ENCODE assay signal across 16 cellular contexts in genomic region chr14:60253649-60254048, GRCh38.
"Had no signal": no experiment of that assay in that cellular context is flagged by ENCODE, and none has a peak within 500 bp of the region (broad histone marks: within the 10 kb centered on the region; RNA-seq: fewer than 3 reads in every experiment).

No MANE protein-coding gene starts in this region.

- H3K27me3 Mint-ChIP-seq: activated CD4-positive, alpha-beta T cell treated with anti-CD3 and anti-CD28 coated beads, Interleukin-2, amount 10 ng/mL, durations not matched to agents 7 days and 5 days; memory B cell; stimulated activated naive B cell treated with anti-CD40 and anti-IgM and Interleukin-4, amounts not matched to agents 10 μg/mL and 1 μg/mL and 100 μg/mL, for 72 hours had no signal

- ATAC-seq: activated CD4-positive, CD25-positive, alpha-beta regulatory T cell treated with anti-CD3 and anti-CD28 coated beads, Interleukin-2, amount 50 U/mL, for 24 hours; activated CD8-positive, alpha-beta T cell treated with anti-CD3 and anti-CD28 coated beads, Interleukin-2, amount 10 ng/mL, durations not matched to agents 7 days and 5 days; activated T-cell treated with anti-CD3 and anti-CD28 coated beads, Interleukin-2, amount 50 U/mL, for 4 hours; esophagus mucosa; heart right ventricle; sciatic nerve; stimulated activated naive B cell treated with anti-CD40 and anti-IgM and Interleukin-4, amounts not matched to agents 10 μg/mL and 1 μg/mL and 100 μg/mL, for 72 hours had no signal

- H3K4me3 Mint-ChIP-seq: activated CD4-positive, alpha-beta T cell treated with anti-CD3 and anti-CD28 coated beads, Interleukin-2, amount 10 ng/mL, durations not matched to agents 7 days and 5 days; activated CD8-positive, alpha-beta T cell treated with anti-CD3 and anti-CD28 coated beads, Interleukin-2, amount 10 ng/mL, durations not matched to agents 7 days and 5 days; activated naive CD4-positive, alpha-beta T cell treated with anti-CD3 and anti-CD28 coated beads, Interleukin-2, amount 10 ng/mL, durations not matched to agents 7 days and 5 days; activated T-cell treated with anti-CD3 and anti-CD28 coated beads, Interleukin-2, amount 50 U/mL, for 4 hours; memory B cell; stimulated activated naive B cell treated with anti-CD40 and anti-IgM and Interleukin-4, amounts not matched to agents 10 μg/mL and 1 μg/mL and 100 μg/mL, for 72 hours had no signal

- H3K27ac ChIP-seq: ascending aorta, thyroid gland had no signal

- DNase-seq: activated CD4-positive, alpha-beta T cell treated with anti-CD3 and anti-CD28 coated beads, Interleukin-2, amount 10 ng/mL, durations not matched to agents 7 days and 5 days; activated CD8-positive, alpha-beta T cell treated with anti-CD3 and anti-CD28 coated beads, Interleukin-2, amount 10 ng/mL, durations not matched to agents 7 days and 5 days; activated effector memory CD4-positive, alpha-beta T cell treated with Interleukin-2 at 50 U/mL for 16 hours; activated naive CD4-positive, alpha-beta T cell treated with anti-CD3 and anti-CD28 coated beads, Interleukin-2, amount 10 ng/mL, durations not matched to agents 7 days and 5 days; activated T-cell treated with anti-CD3 and anti-CD28 coated beads, Interleukin-2, amount 50 U/mL, for 4 hours; cortex of kidney; heart right ventricle; immature natural killer cell; stimulated activated naive B cell treated with anti-CD40 and anti-IgM and Interleukin-4, amounts not matched to agents 10 μg/mL and 1 μg/mL and 100 μg/mL, for 72 hours; T-helper 9 cell; thyroid gland had no signal

- H3K9me3 Mint-ChIP-seq: activated naive CD4-positive, alpha-beta T cell treated with anti-CD3 and anti-CD28 coated beads, Interleukin-2, amount 10 ng/mL, durations not matched to agents 7 days and 5 days; activated T-cell treated with anti-CD3 and anti-CD28 coated beads, Interleukin-2, amount 50 U/mL, for 4 hours; immature natural killer cell; memory B cell; stimulated activated naive B cell treated with anti-CD40 and anti-IgM and Interleukin-4, amounts not matched to agents 10 μg/mL and 1 μg/mL and 100 μg/mL, for 72 hours had no signal

- H3K36me3 Mint-ChIP-seq: immature natural killer cell, memory B cell had no signal

- H3K4me3 ChIP-seq: ascending aorta, heart right ventricle, thyroid gland had no signal

- H3K27me3 ChIP-seq: ascending aorta, heart right ventricle, thyroid gland had no signal

- H3K36me3 ChIP-seq: ascending aorta, heart right ventricle, thyroid gland had no signal

- H3K27ac Mint-ChIP-seq: activated CD4-positive, alpha-beta T cell treated with anti-CD3 and anti-CD28 coated beads, Interleukin-2, amount 10 ng/mL, durations not matched to agents 7 days and 5 days; activated CD8-positive, alpha-beta T cell treated with anti-CD3 and anti-CD28 coated beads, Interleukin-2, amount 10 ng/mL, durations not matched to agents 7 days and 5 days; activated naive CD4-positive, alpha-beta T cell treated with anti-CD3 and anti-CD28 coated beads, Interleukin-2, amount 10 ng/mL, durations not matched to agents 7 days and 5 days; memory B cell; stimulated activated naive B cell treated with anti-CD40 and anti-IgM and Interleukin-4, amounts not matched to agents 10 μg/mL and 1 μg/mL and 100 μg/mL, for 72 hours had no signal

- H3K9me3 ChIP-seq: ascending aorta, heart right ventricle, thyroid gland had no signal
